ENCODE assay signal across 8 cellular contexts in genomic region chr10:80498833-80499671, GRCh38. TPM values are rescaled to one million over a fixed set of nuclear protein-coding genes. Genes with fewer than 3 reads are reported as not detected.
DNase-seq lines count a peak whose midpoint lies in the region; ATAC-seq and TF ChIP-seq lines count a peak whose summit lies in the region.

No MANE protein-coding gene starts in this region.

- H3K27me3 Mint-ChIP-seq in activated CD8-positive, alpha-beta T cell treated with anti-CD3 and anti-CD28 coated beads for 36 hours, result no peaks in the 10 kb centered on the region
- peaks cover 7% of the 10 kb centered on the region for H3K27me3 Mint-ChIP-seq in endothelial cell (ENCODE audit: unreplicated experiment)
- no peaks in the 10 kb centered on the region for H3K27me3 Mint-ChIP-seq in mesothelial cell of epicardium (ENCODE audit: low read depth)

- ATAC-seq in activated CD8-positive, alpha-beta T cell treated with anti-CD3 and anti-CD28 coated beads for 36 hours, result peak; percentile 78
- ATAC-seq in GM19324 (IDR thresholded peaks at IDR 0.05; ENCODE audit: low FRiP score, unreplicated experiment) (no peak), GM18519 (IDR thresholded peaks at IDR 0.05; ENCODE audit: low FRiP score, unreplicated experiment) (no peak)

- peak overlapping the region; percentile 90 for H3K27ac Mint-ChIP-seq in activated CD8-positive, alpha-beta T cell treated with anti-CD3 and anti-CD28 coated beads for 36 hours
- peak overlapping the region; percentile 17 for H3K27ac Mint-ChIP-seq in endothelial cell (ENCODE audit: unreplicated experiment)
- H3K27ac Mint-ChIP-seq in mesothelial cell of epicardium, result peak overlapping the region; percentile 80

- peaks cover 96% of the 10 kb centered on the region for H3K4me1 Mint-ChIP-seq in activated CD8-positive, alpha-beta T cell treated with anti-CD3 and anti-CD28 coated beads for 36 hours (ENCODE audit: low read depth)
- H3K4me1 Mint-ChIP-seq in endothelial cell (ENCODE audit: unreplicated experiment) (peaks cover 77% of the 10 kb centered on the region), mesothelial cell of epicardium (peaks cover 49% of the 10 kb centered on the region)

- H3K4me3 ChIP-seq in LNCaP clone FGC (ENCODE audit: low read depth, low read length), result no peak overlapping the region

- H3K36me3 Mint-ChIP-seq in activated CD8-positive, alpha-beta T cell treated with anti-CD3 and anti-CD28 coated beads for 36 hours (ENCODE audit: low read depth), result peaks cover 49% of the 10 kb centered on the region
- H3K36me3 Mint-ChIP-seq in endothelial cell (ENCODE audit: low read depth, unreplicated experiment) (peaks cover 18% of the 10 kb centered on the region), mesothelial cell of epicardium (peaks cover 24% of the 10 kb centered on the region)

- no peak for TF ChIP-seq CTCF in LNCaP clone FGC (IDR thresholded peaks at IDR 0.05; ENCODE audit: control insufficient read depth, extremely low read depth, insufficient read depth)
- no peak for TF ChIP-seq CTCF in activated CD8-positive, alpha-beta T cell treated with anti-CD3 and anti-CD28 coated beads for 36 hours (IDR thresholded peaks at IDR 0.05)
- TF ChIP-seq CTCF in endothelial cell (IDR thresholded peaks at IDR 0.05; ENCODE audit: unreplicated experiment), result no peak
- TF ChIP-seq CTCF in mesothelial cell of epicardium (IDR thresholded peaks at IDR 0.05; ENCODE audit: unreplicated experiment), result no peak

- POLR2A ChIA-PET in activated CD8-positive, alpha-beta T cell treated with anti-CD3 and anti-CD28 coated beads for 36 hours (lab: Charles Lee), result interaction anchor here (0.6 to 10.2 kb wide), 14 partner anchors 12 to 78 kb away, joined by 3 to 113 read pairs (median 7); no protein-coding TSS in a partner anchor

- intact Hi-C loops in activated CD8-positive, alpha-beta T cell treated with anti-CD3 and anti-CD28 coated beads for 36 hours (cut with micrococcal nuclease), result loop anchor here (2.0 kb wide), 1 partner anchor 46 kb away; no protein-coding TSS in a partner anchor

- H3K9me3 Mint-ChIP-seq in activated CD8-positive, alpha-beta T cell treated with anti-CD3 and anti-CD28 coated beads for 36 hours, result peaks cover 9% of the 10 kb centered on the region
- H3K9me3 Mint-ChIP-seq in endothelial cell (ENCODE audit: unreplicated experiment) (no peaks in the 10 kb centered on the region), mesothelial cell of epicardium (peaks cover 11% of the 10 kb centered on the region)

- H3K4me3 Mint-ChIP-seq in activated CD8-positive, alpha-beta T cell treated with anti-CD3 and anti-CD28 coated beads for 36 hours, result peak overlapping the region; percentile 56
- H3K4me3 Mint-ChIP-seq in endothelial cell (ENCODE audit: unreplicated experiment) (no peak overlapping the region), mesothelial cell of epicardium (no peak overlapping the region)

- DNase-seq in COLO668 (lab: John Stamatoyannopoulos, UW; ENCODE audit: unreplicated experiment) (peak; percentile 4), LNCaP clone FGC (ENCODE audit: low read depth) (peak; percentile 48), endothelial cell (ENCODE audit: low spot score) (no peak), mesothelial cell of epicardium (ENCODE audit: low spot score in 2 of 2, unreplicated experiment in 2 of 2) (no peak)
- DNase-seq in activated CD8-positive, alpha-beta T cell treated with anti-CD3 and anti-CD28 coated beads for 36 hours, result peak; percentile 89
- peak; percentile 44 for DNase-seq in stimulated activated CD8-positive, alpha-beta memory T cell treated with anti-CD3 and anti-CD28 coated beads, Interleukin-7, amount 100 ng/mL, for 24 hours (ENCODE audit: low read depth)

- CTCF ChIA-PET in activated CD8-positive, alpha-beta T cell treated with anti-CD3 and anti-CD28 coated beads for 36 hours (lab: Charles Lee), result interaction anchor here (1.0 to 23.2 kb wide), 7 partner anchors 10 to 425 kb away, joined by 3 to 1114 read pairs (median 4); partner anchors contain the start of gene TSPAN14

RNA-seq across cellular contexts. Expression of gene SH2D4B, which starts 38.6 kb away (rescaled TPM):
- total RNA-seq in activated CD8-positive, alpha-beta T cell treated with anti-CD3 and anti-CD28 coated beads for 36 hours, result under 1 TPM; 0.11 to 0.20 TPM
- total RNA-seq in endothelial cell (ENCODE audit: unreplicated experiment) (0.23 TPM), mesothelial cell of epicardium (0.27 to 0.29 TPM (median 0.27 TPM) in 3 replicates)

RNA-seq across cellular contexts. Expression of gene TSPAN14, which starts 44.9 kb away (rescaled TPM):
- 10 to 100 TPM; 43.9 to 45.5 TPM for total RNA-seq in activated CD8-positive, alpha-beta T cell treated with anti-CD3 and anti-CD28 coated beads for 36 hours
- total RNA-seq in endothelial cell (ENCODE audit: unreplicated experiment), result 147 TPM
- 106 to 113 TPM (median 109 TPM) in 3 replicates for total RNA-seq in mesothelial cell of epicardium

Comparison
In these comparisons a context has a peak if more than half of its experiments do, and no peak if none do; other contexts are left out.
1. DNase-seq: peak in COLO668 (single experiment), LNCaP clone FGC (single experiment), activated CD8-positive, alpha-beta T cell treated with anti-CD3 and anti-CD28 coated beads for 36 hours (single experiment) and stimulated activated CD8-positive, alpha-beta memory T cell treated with anti-CD3 and anti-CD28 coated beads, Interleukin-7, amount 100 ng/mL, for 24 hours (single experiment); none in endothelial cell (single experiment) and mesothelial cell of epicardium (0 of 2).
2. H3K27ac Mint-ChIP-seq: peak in every context shown above with its lines; median percentile 90 in activated CD8-positive, alpha-beta T cell treated with anti-CD3 and anti-CD28 coated beads for 36 hours; 80 in mesothelial cell of epicardium; 17 in endothelial cell.